Comparison of ENCODE assay signal across 9 cellular contexts in genomic region chr2:96960271-96960955, GRCh38. TPM values are rescaled to one million over a fixed set of nuclear protein-coding genes. Genes with fewer than 3 reads are reported as not detected.
DNase-seq lines count a peak whose midpoint lies in the region; ATAC-seq and TF ChIP-seq lines count a peak whose summit lies in the region.
"Had no signal": no experiment of that assay in that cellular context is flagged by ENCODE, and none has a peak within 500 bp of the region (broad histone marks: within the 10 kb centered on the region; RNA-seq: fewer than 3 reads in every experiment).

No MANE protein-coding gene starts in this region.

- H3K27me3 ChIP-seq in GM23338 (ENCODE audit: insufficient read depth) (no peaks in the 10 kb centered on the region), parathyroid adenoma (ENCODE audit: control insufficient read depth, insufficient read depth, low read length) (no peaks in the 10 kb centered on the region), transverse colon (no peaks in the 10 kb centered on the region)

- no peaks in the 10 kb centered on the region for H3K9me2 ChIP-seq in GM23338 (ENCODE audit: insufficient read depth)

- H3K79me2 ChIP-seq in GM23338 (replicated peaks; ENCODE audit: insufficient read depth) (no peaks in the 10 kb centered on the region), parathyroid adenoma (no peaks in the 10 kb centered on the region)

- H4K20me1 ChIP-seq in GM23338 (replicated peaks; ENCODE audit: insufficient read depth) = no peaks in the 10 kb centered on the region

- intact Hi-C loops in transverse colon (cut with DNase I; ENCODE audit: low total_unique reads) = loop anchor here (10.0 kb wide), 1 partner anchor 206 kb away; no protein-coding TSS in a partner anchor

- TF ChIP-seq POLR2A in transverse colon (IDR thresholded peaks at IDR 0.05) = no peak

- H3K9ac ChIP-seq in parathyroid adenoma = no peak overlapping the region

- H3K4me1 ChIP-seq in GM23338 (ENCODE audit: insufficient read depth) (peaks cover 13% of the 10 kb centered on the region; the same call in 1 of the 2 replicates), parathyroid adenoma (no peaks in the 10 kb centered on the region), transverse colon (peaks cover 0 to 39% (median 19%) of the 10 kb centered on the region in 4 donors)

- no peaks in the 10 kb centered on the region for H3K9me3 Mint-ChIP-seq in GM23338

- H3K36me3 Mint-ChIP-seq in GM23338 (ENCODE audit: low read depth) = no peaks in the 10 kb centered on the region

- TF ChIP-seq CTCF in GM23338 (conservative IDR thresholded peaks at IDR 0.05; ENCODE audit: low read depth in 2 of 2) (peak; percentile 83 to 99), parathyroid adenoma (IDR thresholded peaks at IDR 0.05) (peak; percentile 82), transverse colon (IDR thresholded peaks at IDR 0.05) (peak; percentile 84 to 94 (median 89))

- H3K4me1 Mint-ChIP-seq in GM23338 = peaks cover 15% of the 10 kb centered on the region

- in situ Hi-C loops in transverse colon (cut with MboI; ENCODE audit: low pct_ligation_motif_present in 1 of 4, low pct_unique_long_range_greater_than_20kb in 1 of 4, low sequenced_read_pairs in 3 of 4) = loop anchor here in 2 of 4 donors (5.0 to 25.0 kb wide), 2 partner anchors 108 to 152 kb away; partner anchors contain the start of gene ANKRD36 (in 1 of the 2)

- H3K27me3 Mint-ChIP-seq in GM23338 (ENCODE audit: insufficient read depth, low read depth, poor library complexity) = peaks cover 10% of the 10 kb centered on the region

- peak; percentile 73 for DNase-seq in CMK (ENCODE audit: low read depth)
- peak; percentile 95 for DNase-seq in GM23338 (ENCODE audit: low spot score)
- DNase-seq in NCI-H1092 (lab: John Stamatoyannopoulos, UW) = peak; percentile 71
- peak; percentile 82 for DNase-seq in SK-N-DZ (ENCODE audit: low spot score)
- peak; percentile 55 to 83 (median 74) for DNase-seq in activated naive CD4-positive, alpha-beta T cell (lab: John Stamatoyannopoulos, UW)
- peak; percentile 80 for DNase-seq in germinal center (ENCODE audit: low spot score)
- DNase-seq in transverse colon = peak; percentile 91

- H3K4me2 ChIP-seq in GM23338 = no peak overlapping the region
- no peak overlapping the region for H3K4me2 ChIP-seq in parathyroid adenoma (ENCODE audit: low read length)

- H3K27ac Mint-ChIP-seq in GM23338 = no peak overlapping the region

- H3K36me3 ChIP-seq in GM23338 (ENCODE audit: insufficient read depth) (no peaks in the 10 kb centered on the region), parathyroid adenoma (ENCODE audit: control insufficient read depth, insufficient read depth, low read length) (no peaks in the 10 kb centered on the region), transverse colon (no peaks in the 10 kb centered on the region)

- no peaks in the 10 kb centered on the region for H3K9me3 ChIP-seq in parathyroid adenoma (ENCODE audit: control insufficient read depth, low read length)
- H3K9me3 ChIP-seq in transverse colon = no peaks in the 10 kb centered on the region

- no peak for TF ChIP-seq EP300 in transverse colon (IDR thresholded peaks at IDR 0.05; ENCODE audit: low read depth)

- H3F3A ChIP-seq in GM23338 (replicated peaks; ENCODE audit: low read depth) = no peaks in the 10 kb centered on the region

- H3K4me3 Mint-ChIP-seq in GM23338 = no peak overlapping the region

- WGBS in transverse colon (ENCODE audit: low coverage in 1 of 2), 2 donors = 18% methylated on average over 17 of the region's 19 CpGs; no CpG with 5 or more reads in 1 of the 2 donors

- no peak overlapping the region for H3K27ac ChIP-seq in GM23338 (ENCODE audit: low read depth)
- no peak overlapping the region for H3K27ac ChIP-seq in parathyroid adenoma
- peak overlapping the region in 3 of 4 donors; percentile 46 to 59 (median 47) for H3K27ac ChIP-seq in transverse colon
- H3K27ac ChIP-seq: SK-N-MC had no signal

- no peak overlapping the region for H2AFZ ChIP-seq in GM23338
- H2AFZ ChIP-seq in parathyroid adenoma = no peak overlapping the region

- ATAC-seq in GM23338 = peak; percentile 95

- H3K4me3 ChIP-seq in GM23338 (no peak overlapping the region), parathyroid adenoma (ENCODE audit: low read depth, low read length) (no peak overlapping the region), transverse colon (no peak overlapping the region)
- H3K4me3 ChIP-seq: SK-N-MC had no signal

TF ChIP-seq in GM23338, 12 proteins besides CTCF, POLR2A, EP300 and RAD21:
- TF ChIP-seq EZH2 (IDR thresholded peaks at IDR 0.05; ENCODE audit: low read depth, unreplicated experiment) = no peak
- TF ChIP-seq CREB1 (CRISPR knock-in tag; IDR thresholded peaks at IDR 0.05; ENCODE audit: low read depth) = no peak
- no peak for TF ChIP-seq EZH2phosphoT487 (IDR thresholded peaks at IDR 0.05; ENCODE audit: unreplicated experiment)
- TF ChIP-seq ZNF114 (CRISPR knock-in tag; IDR thresholded peaks at IDR 0.05) = no peak
- no peak for TF ChIP-seq STAT1 (IDR thresholded peaks at IDR 0.05; ENCODE audit: unreplicated experiment)
- no peak for TF ChIP-seq JUNB (IDR thresholded peaks at IDR 0.05; ENCODE audit: unreplicated experiment)
- no peak for TF ChIP-seq POLR2AphosphoS5 (IDR thresholded peaks at IDR 0.05; ENCODE audit: low read depth)
- TF ChIP-seq, protein P1, sequence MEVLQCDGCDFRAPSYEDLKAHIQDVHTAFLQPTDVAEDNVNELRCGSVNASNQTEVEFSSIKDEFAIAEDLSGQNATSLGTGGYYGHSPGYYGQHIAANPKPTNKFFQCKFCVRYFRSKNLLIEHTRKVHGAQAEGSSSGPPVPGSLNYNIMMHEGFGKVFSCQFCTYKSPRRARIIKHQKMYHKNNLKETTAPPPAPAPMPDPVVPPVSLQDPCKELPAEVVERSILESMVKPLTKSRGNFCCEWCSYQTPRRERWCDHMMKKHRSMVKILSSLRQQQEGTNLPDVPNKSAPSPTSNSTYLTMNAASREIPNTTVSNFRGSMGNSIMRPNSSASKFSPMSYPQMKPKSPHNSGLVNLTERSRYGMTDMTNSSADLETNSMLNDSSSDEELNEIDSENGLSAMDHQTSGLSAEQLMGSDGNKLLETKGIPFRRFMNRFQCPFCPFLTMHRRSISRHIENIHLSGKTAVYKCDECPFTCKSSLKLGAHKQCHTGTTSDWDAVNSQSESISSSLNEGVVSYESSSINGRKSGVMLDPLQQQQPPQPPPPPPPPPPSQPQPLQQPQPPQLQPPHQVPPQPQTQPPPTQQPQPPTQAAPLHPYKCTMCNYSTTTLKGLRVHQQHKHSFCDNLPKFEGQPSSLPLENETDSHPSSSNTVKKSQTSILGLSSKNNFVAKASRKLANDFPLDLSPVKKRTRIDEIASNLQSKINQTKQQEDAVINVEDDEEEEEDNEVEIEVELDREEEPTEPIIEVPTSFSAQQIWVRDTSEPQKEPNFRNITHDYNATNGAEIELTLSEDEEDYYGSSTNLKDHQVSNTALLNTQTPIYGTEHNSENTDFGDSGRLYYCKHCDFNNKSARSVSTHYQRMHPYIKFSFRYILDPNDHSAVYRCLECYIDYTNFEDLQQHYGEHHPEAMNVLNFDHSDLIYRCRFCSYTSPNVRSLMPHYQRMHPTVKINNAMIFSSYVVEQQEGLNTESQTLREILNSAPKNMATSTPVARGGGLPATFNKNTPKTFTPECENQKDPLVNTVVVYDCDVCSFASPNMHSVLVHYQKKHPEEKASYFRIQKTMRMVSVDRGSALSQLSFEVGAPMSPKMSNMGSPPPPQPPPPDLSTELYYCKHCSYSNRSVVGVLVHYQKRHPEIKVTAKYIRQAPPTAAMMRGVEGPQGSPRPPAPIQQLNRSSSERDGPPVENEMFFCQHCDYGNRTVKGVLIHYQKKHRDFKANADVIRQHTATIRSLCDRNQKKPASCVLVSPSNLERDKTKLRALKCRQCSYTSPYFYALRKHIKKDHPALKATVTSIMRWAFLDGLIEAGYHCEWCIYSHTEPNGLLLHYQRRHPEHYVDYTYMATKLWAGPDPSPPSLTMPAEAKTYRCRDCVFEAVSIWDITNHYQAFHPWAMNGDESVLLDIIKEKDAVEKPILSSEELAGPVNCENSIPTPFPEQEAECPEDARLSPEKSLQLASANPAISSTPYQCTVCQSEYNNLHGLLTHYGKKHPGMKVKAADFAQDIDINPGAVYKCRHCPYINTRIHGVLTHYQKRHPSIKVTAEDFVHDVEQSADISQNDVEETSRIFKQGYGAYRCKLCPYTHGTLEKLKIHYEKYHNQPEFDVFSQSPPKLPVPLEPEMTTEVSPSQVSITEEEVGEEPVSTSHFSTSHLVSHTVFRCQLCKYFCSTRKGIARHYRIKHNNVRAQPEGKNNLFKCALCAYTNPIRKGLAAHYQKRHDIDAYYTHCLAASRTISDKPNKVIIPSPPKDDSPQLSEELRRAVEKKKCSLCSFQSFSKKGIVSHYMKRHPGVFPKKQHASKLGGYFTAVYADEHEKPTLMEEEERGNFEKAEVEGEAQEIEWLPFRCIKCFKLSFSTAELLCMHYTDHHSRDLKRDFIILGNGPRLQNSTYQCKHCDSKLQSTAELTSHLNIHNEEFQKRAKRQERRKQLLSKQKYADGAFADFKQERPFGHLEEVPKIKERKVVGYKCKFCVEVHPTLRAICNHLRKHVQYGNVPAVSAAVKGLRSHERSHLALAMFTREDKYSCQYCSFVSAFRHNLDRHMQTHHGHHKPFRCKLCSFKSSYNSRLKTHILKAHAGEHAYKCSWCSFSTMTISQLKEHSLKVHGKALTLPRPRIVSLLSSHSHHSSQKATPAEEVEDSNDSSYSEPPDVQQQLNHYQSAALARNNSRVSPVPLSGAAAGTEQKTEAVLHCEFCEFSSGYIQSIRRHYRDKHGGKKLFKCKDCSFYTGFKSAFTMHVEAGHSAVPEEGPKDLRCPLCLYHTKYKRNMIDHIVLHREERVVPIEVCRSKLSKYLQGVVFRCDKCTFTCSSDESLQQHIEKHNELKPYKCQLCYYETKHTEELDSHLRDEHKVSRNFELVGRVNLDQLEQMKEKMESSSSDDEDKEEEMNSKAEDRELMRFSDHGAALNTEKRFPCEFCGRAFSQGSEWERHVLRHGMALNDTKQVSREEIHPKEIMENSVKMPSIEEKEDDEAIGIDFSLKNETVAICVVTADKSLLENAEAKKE (CRISPR knock-in tag; IDR thresholded peaks at IDR 0.05) = no peak
TF ChIP-seq in GM23338: peak in this region for 0.

RNA-seq across cellular contexts. Expression of gene FAM178B, which starts 26.0 kb away (rescaled TPM):
- total RNA-seq in GM23338 (2014; rRNA removed; shearing (Covaris generic)) = 0.47 TPM in 1 of 2 replicates, not detected in the other
- polyA plus RNA-seq in GM23338 (2016; fragmentation: Nextera tagmentation; extraction: Ambion mirVana) = 0.70 and 1.1 TPM in 2 replicates
- polyA plus RNA-seq in SK-N-DZ (2014; cell fraction: cytosol; rRNA removed) = 2.2 TPM in 1 of 2 replicates, not detected in the other
- polyA plus RNA-seq in SK-N-DZ (2014; cell fraction: nucleus; rRNA removed) = 0.36 TPM in 1 of 2 replicates, not detected in the other
- not detected for total RNA-seq in transverse colon

Comparison
In these comparisons a context has a peak if more than half of its experiments do, and no peak if none do; other contexts are left out.
1. H3K27ac ChIP-seq: peak in transverse colon (3 of 4); none in GM23338 (single experiment) and parathyroid adenoma (single experiment).
2. Peak in every context shown above with its lines, with median percentiles within 50 percentile points of each other: DNase-seq and CTCF ChIP-seq.